In the genomic region with DNA sequence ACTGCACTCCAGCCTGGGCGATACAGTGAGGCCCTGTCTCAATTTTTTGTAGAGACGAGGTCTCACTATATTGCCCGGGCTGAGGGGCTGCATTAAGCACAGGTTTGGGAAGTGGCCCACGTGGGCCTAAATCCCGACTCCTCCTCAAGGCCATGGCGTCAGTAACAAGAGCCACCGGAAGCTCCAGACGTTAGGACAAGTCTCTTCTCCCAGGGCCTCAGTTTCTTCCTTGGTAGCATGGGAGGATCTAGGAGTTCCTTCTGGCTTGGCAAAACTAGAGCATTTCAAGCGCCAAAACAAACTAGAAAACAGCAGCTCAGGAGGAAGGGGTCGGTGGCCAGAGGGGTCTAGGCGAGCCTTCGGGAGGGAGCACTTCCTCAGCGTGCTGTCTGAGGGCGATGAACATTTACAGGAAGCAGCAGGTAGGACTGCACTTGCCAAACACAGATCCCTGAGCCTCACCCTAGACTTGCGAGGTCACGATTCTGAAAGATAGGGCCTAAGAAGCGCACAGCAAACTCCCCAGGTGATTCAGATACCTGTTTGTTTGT, we compare ENCODE assay signal across 8 cellular contexts.
DNase-seq lines count a peak whose midpoint lies in the region; ATAC-seq and TF ChIP-seq lines count a peak whose summit lies in the region.

No MANE protein-coding gene starts in this region.

- H3K9me2 ChIP-seq in DOHH2 (replicated peaks; ENCODE audit: control insufficient read depth, low read length): no peaks in the 10 kb centered on the region

- peaks cover 53% of the 10 kb centered on the region for H3K36me3 Mint-ChIP-seq in nephron progenitor cell (ENCODE audit: low read depth)

- peaks cover 98% of the 10 kb centered on the region for H3K36me3 ChIP-seq in DOHH2 (ENCODE audit: control insufficient read depth, low read length)
- peaks cover 74% of the 10 kb centered on the region for H3K36me3 ChIP-seq in effector memory CD4-positive, alpha-beta T cell (ENCODE audit: control insufficient read depth, insufficient read depth, low read length)

- H3K27me3 Mint-ChIP-seq in nephron progenitor cell (ENCODE audit: low read depth, poor library complexity): no peaks in the 10 kb centered on the region

- ATAC-seq in GM21825 (IDR thresholded peaks at IDR 0.05; ENCODE audit: unreplicated experiment): peak; percentile 15

- peaks cover 50% of the 10 kb centered on the region for H3K79me2 ChIP-seq in DOHH2 (ENCODE audit: control insufficient read depth, low read length)

- peak overlapping the region; percentile 100 for H3K4me3 ChIP-seq in DOHH2 (ENCODE audit: low read length)
- H3K4me3 ChIP-seq in effector memory CD4-positive, alpha-beta T cell (ENCODE audit: insufficient read depth, low read depth, low read length, poor library complexity, severe bottlenecking): peak overlapping the region; percentile 92

- DNase-seq in OCI-M1 (lab: John Stamatoyannopoulos, UW) (peak; percentile 63), nephron progenitor cell (peak; percentile 10), T-helper 9 cell (no peak), anterior cingulate cortex (lab: John Stamatoyannopoulos, UW) (no peak), globus pallidus (ENCODE audit: low spot score) (no peak)
- DNase-seq in effector memory CD4-positive, alpha-beta T cell: no peak

- TF ChIP-seq CTCF in DOHH2 (IDR thresholded peaks at IDR 0.05; ENCODE audit: low read depth, low read length, poor library complexity, severe bottlenecking) (no peak), nephron progenitor cell (IDR thresholded peaks at IDR 0.05) (no peak)

- peak overlapping the region; percentile 97 for H3K4me2 ChIP-seq in DOHH2 (ENCODE audit: low read length)

- H3K27ac ChIP-seq in DOHH2 (ENCODE audit: low read depth, low read length): peak overlapping the region; percentile 90
- H3K27ac ChIP-seq in effector memory CD4-positive, alpha-beta T cell (ENCODE audit: insufficient read depth, low read length, poor library complexity, severe bottlenecking): peak overlapping the region; percentile 90

- H3K4me3 Mint-ChIP-seq in nephron progenitor cell: peak overlapping the region; percentile 95

- H3K27me3 ChIP-seq in DOHH2 (ENCODE audit: control insufficient read depth, low read length): no peaks in the 10 kb centered on the region
- no peaks in the 10 kb centered on the region for H3K27me3 ChIP-seq in effector memory CD4-positive, alpha-beta T cell (replicated peaks; ENCODE audit: control insufficient read depth, insufficient read depth, low read length, poor library complexity, severe bottlenecking)

- H4K20me1 ChIP-seq in DOHH2 (ENCODE audit: control insufficient read depth, insufficient read depth, low read depth, low read length): peaks cover 4% of the 10 kb centered on the region

- H3K4me1 Mint-ChIP-seq in nephron progenitor cell: peaks cover 14% of the 10 kb centered on the region

- peaks cover 45% of the 10 kb centered on the region for H3K4me1 ChIP-seq in DOHH2 (ENCODE audit: control insufficient read depth, low read length)
- H3K4me1 ChIP-seq in effector memory CD4-positive, alpha-beta T cell (ENCODE audit: control insufficient read depth, insufficient read depth, low read length, poor library complexity, severe bottlenecking): peaks cover 23% of the 10 kb centered on the region

- no peaks in the 10 kb centered on the region for H3K9me3 ChIP-seq in DOHH2 (ENCODE audit: control insufficient read depth, insufficient read depth, low read length)
- no peaks in the 10 kb centered on the region for H3K9me3 ChIP-seq in effector memory CD4-positive, alpha-beta T cell (ENCODE audit: control insufficient read depth, low read length)

- no peaks in the 10 kb centered on the region for H3K9me3 Mint-ChIP-seq in nephron progenitor cell

- H3K27ac Mint-ChIP-seq in nephron progenitor cell: peak overlapping the region; percentile 91

- H3F3A ChIP-seq in DOHH2 (ENCODE audit: control insufficient read depth, insufficient read depth): peaks cover 65% of the 10 kb centered on the region

Comparison
In these comparisons a context has a peak if more than half of its experiments do, and no peak if none do; other contexts are left out.
1. DNase-seq: peak in OCI-M1 (single experiment) and nephron progenitor cell (single experiment); none in effector memory CD4-positive, alpha-beta T cell (0 of 3), T-helper 9 cell (single experiment), anterior cingulate cortex (0 of 58) and globus pallidus (single experiment).